13 cellular contexts compared by ENCODE assay signal in genomic region chr2:46878886-46879285, GRCh38. TPM values are rescaled to one million over a fixed set of nuclear protein-coding genes. Genes with fewer than 3 reads are reported as not detected.
A peak's percentile ranks its signal among the peaks of the same experiment; 100 is the strongest.
DNase-seq lines count a peak whose midpoint lies in the region; ATAC-seq, FAIRE-seq and TF ChIP-seq lines count a peak whose summit lies in the region.
"Had no signal": no experiment of that assay in that cellular context is flagged by ENCODE, and none has a peak within 500 bp of the region (broad histone marks: within the 10 kb centered on the region; RNA-seq: fewer than 3 reads in every experiment).

No MANE protein-coding gene starts in this region.

- H3K79me1 ChIP-seq in IMR-90 (ENCODE audit: low read depth in 1 of 2, low read length in 2 of 2), result peaks cover 24 to 78% of the 10 kb centered on the region in 2 experiments

- H2BK120ac ChIP-seq in IMR-90 (ENCODE audit: low read depth, low read length), result peak overlapping the region; percentile 99

- H2AFZ ChIP-seq in IMR-90 (replicated peaks; ENCODE audit: low read length, poor library complexity), result peak overlapping the region; percentile 80

- no peak overlapping the region for H3K4me3 ChIP-seq in IMR-90 (ENCODE audit: insufficient read depth, low read depth, low read length)
- no peak overlapping the region for H3K4me3 ChIP-seq in skeletal muscle satellite cell (ENCODE audit: low read length)
- H3K4me3 ChIP-seq: body of pancreas had no signal

- no peaks in the 10 kb centered on the region for H3K27me3 ChIP-seq in IMR-90 (ENCODE audit: control insufficient read depth, insufficient read depth, low read length)
- no peaks in the 10 kb centered on the region for H3K27me3 ChIP-seq in layer of hippocampus (ENCODE audit: control insufficient read depth, insufficient read depth, low read length)
- H3K27me3 ChIP-seq in skeletal muscle satellite cell (ENCODE audit: control insufficient read depth, insufficient read depth, low read length), result no peaks in the 10 kb centered on the region
- H3K27me3 ChIP-seq: body of pancreas had no signal

- H2BK15ac ChIP-seq in IMR-90 (ENCODE audit: low read depth, low read length), result peak overlapping the region; percentile 100; the same call in 2 of the 3 replicates

- DNase-seq in IMR-90 (peak; percentile 84), dermis blood vessel endothelial cell (peak; percentile 80), RCC 7860 (ENCODE audit: low spot score) (no peak), dedifferentiated amniotic fluid mesenchymal stem cell (ENCODE audit: extremely low spot score) (no peak)
- DNase-seq: activated CD4-positive, alpha-beta T cell treated with anti-CD3 and anti-CD28 coated beads, Interleukin-2, amount 50 U/mL, for 4 hours; DMS79 treated with DMSO at 0.1 percent for 48 hours; HFFc6; NCI-H187 treated with DMSO at 0.1 percent for 48 hours had no signal

- H2BK20ac ChIP-seq in IMR-90 (ENCODE audit: low read depth, low read length), result peak overlapping the region; percentile 99

- H2BK5ac ChIP-seq in IMR-90 (ENCODE audit: low read depth, low read length, poor library complexity, severe bottlenecking), result peak overlapping the region; percentile 100

- no peak for TF ChIP-seq POLR2A in IMR-90 (IDR thresholded peaks at IDR 0.05; ENCODE audit: low read depth, low read length)

- peak overlapping the region; percentile 97 for H4K5ac ChIP-seq in IMR-90 (ENCODE audit: low read depth, low read length)

- H4K20me1 ChIP-seq in IMR-90 (ENCODE audit: insufficient read depth, low read length), result no peaks in the 10 kb centered on the region; the same call in 1 of the 2 replicates

- TF ChIP-seq CTCF in IMR-90 (conservative IDR thresholded peaks at IDR 0.05; ENCODE audit: low read depth, low read length), result 0 out of 2 replicates have a peak, but pooled peaks have one; percentile 2

- H3K4me1 ChIP-seq in IMR-90 (ENCODE audit: control insufficient read depth, insufficient read depth, low read length) (peaks cover 50% of the 10 kb centered on the region), skeletal muscle satellite cell (ENCODE audit: control insufficient read depth, insufficient read depth, low read length) (peaks cover 74% of the 10 kb centered on the region)

- no peak; the same call in 1 of the 2 replicates for TF ChIP-seq RAD21 in IMR-90 (IDR thresholded peaks at IDR 0.05; ENCODE audit: low read length)

- peak overlapping the region; percentile 95 for H3K18ac ChIP-seq in IMR-90 (ENCODE audit: low read depth, low read length)

- peak overlapping the region; percentile 98 for H4K91ac ChIP-seq in IMR-90 (ENCODE audit: insufficient read depth, low read depth, low read length)

- no peaks in the 10 kb centered on the region for H3K9me3 ChIP-seq in IMR-90 (ENCODE audit: control insufficient read depth, insufficient read depth, low read length)
- H3K9me3 ChIP-seq in skeletal muscle satellite cell (replicated peaks; ENCODE audit: low read length), result no peaks in the 10 kb centered on the region
- H3K9me3 ChIP-seq: body of pancreas had no signal

- ATAC-seq in IMR-90 (ENCODE audit: low read depth) (peak; percentile 6), HG02870 (IDR thresholded peaks at IDR 0.05; ENCODE audit: unreplicated experiment) (no peak), GM18861 (IDR thresholded peaks at IDR 0.05; ENCODE audit: unreplicated experiment) (no peak)
- ATAC-seq: body of pancreas had no signal

- 0% methylated on average over 1 of the region's 8 CpGs; no CpG with 5 or more reads in 1 of the 2 experiments for WGBS in IMR-90 (ENCODE audit: extremely low coverage in 2 of 2, insufficient read length in 1 of 2), 2 experiments

- H2AK9ac ChIP-seq in IMR-90 (replicated peaks; ENCODE audit: low read depth, low read length, poor library complexity), result peak overlapping the region; percentile 87

- intact Hi-C loops in IMR-90 (cut with micrococcal nuclease), result no loop called here

- H3K4me2 ChIP-seq in IMR-90 (ENCODE audit: low read depth, low read length), result peak overlapping the region; percentile 24
- H3K4me2 ChIP-seq in skeletal muscle satellite cell (ENCODE audit: low read length), result no peak overlapping the region

- no TSS peak for BruUV-seq in IMR-90 (replicated peaks; lab: Mats Ljungman, UMichigan)

- H3K9me1 ChIP-seq in IMR-90 (ENCODE audit: insufficient read depth, low read length), result peaks cover 54% of the 10 kb centered on the region

- no peaks in the 10 kb centered on the region for H3K36me3 ChIP-seq in IMR-90 (ENCODE audit: control insufficient read depth, insufficient read depth, low read length)
- no peaks in the 10 kb centered on the region for H3K36me3 ChIP-seq in skeletal muscle satellite cell (ENCODE audit: insufficient read depth, low read length)

- peak overlapping the region; percentile 100 for H2AK5ac ChIP-seq in IMR-90 (ENCODE audit: low read depth, low read length)

- peak overlapping the region; percentile 99 for H3K23ac ChIP-seq in IMR-90 (ENCODE audit: low read depth, low read length)

- in situ Hi-C loops in IMR-90 (cut with MboI; ENCODE audit: low sequenced_read_pairs), result no loop called here

- peak overlapping the region; percentile 40 for H3K9ac ChIP-seq in IMR-90 (ENCODE audit: low read depth, low read length)
- H3K9ac ChIP-seq in skeletal muscle satellite cell (ENCODE audit: low read depth, low read length), result peak overlapping the region; percentile 65

- H4K8ac ChIP-seq in IMR-90 (ENCODE audit: low read depth in 2 of 2, low read length in 2 of 2), result peak overlapping the region; percentile 72 to 100

- peak overlapping the region; percentile 99 for H3K14ac ChIP-seq in IMR-90 (replicated peaks; ENCODE audit: low read depth, low read length)

- H3K27ac ChIP-seq in IMR-90 (ENCODE audit: insufficient read depth, low read length) (peak overlapping the region; percentile 91), layer of hippocampus (ENCODE audit: low read depth, low read length) (peak overlapping the region; percentile 43)
- H3K27ac ChIP-seq: body of pancreas had no signal

- FAIRE-seq in RCC 7860 (lab: Jason Lieb, UNC), result no peak

- dilution Hi-C loops in IMR-90 (cut with HindIII; ENCODE audit: low sequenced_read_pairs, unreplicated experiment), result no loop called here

- POLR2A ChIA-PET in IMR-90 (lab: Charles Lee; ENCODE audit: unreplicated experiment), result no interaction called here

- peak overlapping the region; percentile 100 for H3K4ac ChIP-seq in IMR-90 (ENCODE audit: low read depth, low read length)

- CTCF ChIA-PET in IMR-90 (lab: Yijun Ruan, JAX), result interaction anchor here (0.5 to 1.0 kb wide), 3 partner anchors 102 to 296 kb away, joined by 3 read pairs; no protein-coding TSS in a partner anchor

- peak overlapping the region; percentile 44 for H3K56ac ChIP-seq in IMR-90 (ENCODE audit: extremely low read depth, insufficient read depth, low read length)

TF ChIP-seq in IMR-90, 13 proteins besides CTCF, POLR2A, EP300 and RAD21:
- TF ChIP-seq BHLHE40 (IDR thresholded peaks at IDR 0.05; ENCODE audit: low read depth, low read length) (no peak), MAZ (IDR thresholded peaks at IDR 0.05; ENCODE audit: borderline replicate concordance, low read depth, low read length) (0 out of 2 replicates have a peak, but pooled peaks have one; percentile 16), SMC3 (IDR thresholded peaks at IDR 0.05; ENCODE audit: low read depth, low read length) (0 out of 2 replicates have a peak, but pooled peaks have one; percentile 8)

RNA-seq across cellular contexts. Expression of gene MCFD2, which starts 36.7 kb away (rescaled TPM):
- 177 and 219 TPM in 2 replicates for total RNA-seq in IMR-90 (2012; rRNA removed)
- polyA plus RNA-seq in IMR-90 (2012; rRNA removed), result 127 and 145 TPM in 2 replicates
- 51.2 and 117 TPM in 2 replicates for polyA plus RNA-seq in IMR-90 (2012; cell fraction: cytosol; rRNA removed)
- 56.9 and 86.4 TPM in 2 replicates for polyA plus RNA-seq in IMR-90 (2012; cell fraction: nucleus; rRNA removed; ENCODE audit: low replicate concordance)
- 157 and 211 TPM in 2 replicates for total RNA-seq in dermis blood vessel endothelial cell
- total RNA-seq in skeletal muscle satellite cell (2012; rRNA removed), result 146 and 148 TPM in 2 replicates

Comparison
In these comparisons a context has a peak if more than half of its experiments do, and no peak if none do; other contexts are left out.
1. DNase-seq: peak in IMR-90 (single experiment) and dermis blood vessel endothelial cell (single experiment); none in RCC 7860 (single experiment) and dedifferentiated amniotic fluid mesenchymal stem cell (single experiment).